22 cellular contexts compared by ENCODE assay signal in genomic region chr20:57690525-57690924, GRCh38. TPM values are rescaled to one million over a fixed set of nuclear protein-coding genes. Genes with fewer than 3 reads are reported as not detected.
DNase-seq lines count a peak whose midpoint lies in the region; ATAC-seq, FAIRE-seq and TF ChIP-seq lines count a peak whose summit lies in the region.
"Had no signal": no experiment of that assay in that cellular context is flagged by ENCODE, and none has a peak within 500 bp of the region (broad histone marks: within the 10 kb centered on the region; RNA-seq: fewer than 3 reads in every experiment).

No MANE protein-coding gene starts in this region.

- H3K79me2 ChIP-seq in K562 (ENCODE audit: control insufficient read depth, insufficient read depth, low read length) = no peaks in the 10 kb centered on the region

- no peaks in the 10 kb centered on the region for H3K36me3 Mint-ChIP-seq in glutamatergic neuron (ENCODE audit: unreplicated experiment)
- H3K36me3 Mint-ChIP-seq: IgD-negative memory B cell had no signal

- in situ Hi-C loops in Panc1 (cut with HindIII; ENCODE audit: low pct_unique_long_range_greater_than_20kb, low sequenced_read_pairs) (no loop called here), K562 (cut with MboI) (no loop called here)

- peaks cover 100% of the 10 kb centered on the region for H4K20me1 ChIP-seq in BLaER1
- peaks cover 24% of the 10 kb centered on the region for H4K20me1 ChIP-seq in K562 (replicated peaks; ENCODE audit: control insufficient read depth, insufficient read depth, low read length)

- TF ChIP-seq EP300 in K562 (IDR thresholded peaks at IDR 0.05; ENCODE audit: low read length) = no peak

- H3K4me2 ChIP-seq in BLaER1 (peak overlapping the region; percentile 81), K562 (ENCODE audit: insufficient read depth, low read length) (no peak overlapping the region)

- CTCF ChIA-PET in Panc1 (lab: Charles Lee) = no interaction called here
- CTCF ChIA-PET in K562 (lab: Yijun Ruan, JAX; ENCODE audit: low intra/inter-chr PET ratio) = no interaction called here

- peaks cover 7% of the 10 kb centered on the region for H3K27me3 Mint-ChIP-seq in glutamatergic neuron (ENCODE audit: unreplicated experiment)

- H3K9me3 Mint-ChIP-seq in glutamatergic neuron (ENCODE audit: unreplicated experiment) = peaks cover 4% of the 10 kb centered on the region
- H3K9me3 Mint-ChIP-seq: IgD-negative memory B cell had no signal

- peak overlapping the region; percentile 34 for H3K4me3 ChIP-seq in BLaER1
- no peak overlapping the region for H3K4me3 ChIP-seq in Panc1 (ENCODE audit: low read depth in 2 of 2, low read length in 2 of 2)
- H3K4me3 ChIP-seq in K562 = no peak overlapping the region
- H3K4me3 ChIP-seq in prostate gland = peak overlapping the region in 1 of 2 donors; percentile 3
- H3K4me3 ChIP-seq: GM23248, HAP-1 had no signal

- no peak for TF ChIP-seq RAD21 in K562 (CRISPR knock-in tag; conservative IDR thresholded peaks at IDR 0.05 in 1 of 2, IDR thresholded peaks at IDR 0.05 in 1 of 2)

- H3K4me3 Mint-ChIP-seq in glutamatergic neuron (ENCODE audit: unreplicated experiment) = no peak overlapping the region
- H3K4me3 Mint-ChIP-seq: IgD-negative memory B cell had no signal

- H3K9me3 ChIP-seq in BLaER1 = no peaks in the 10 kb centered on the region
- H3K9me3 ChIP-seq in Panc1 (ENCODE audit: control insufficient read depth, insufficient read depth, low read depth, low read length) = no peaks in the 10 kb centered on the region
- no peaks in the 10 kb centered on the region for H3K9me3 ChIP-seq in K562 (replicated peaks; ENCODE audit: control insufficient read depth, insufficient read depth, low read depth, low read length)
- no peaks in the 10 kb centered on the region for H3K9me3 ChIP-seq in prostate gland
- H3K9me3 ChIP-seq: HAP-1 had no signal

- BruUV-seq in Panc1 (replicated peaks; lab: Mats Ljungman, UMichigan) (no TSS peak), K562 (replicated peaks; lab: Mats Ljungman, UMichigan) (no TSS peak)

- 19% methylated on average over 14 of the region's 15 CpGs for WGBS in K562 (ENCODE audit: insufficient coverage, low coverage, missing lambda C conversion rate)
- 73% methylated on average over 15 of the region's 15 CpGs for WGBS in prostate gland

- H3K4me1 ChIP-seq in BLaER1 (peaks cover 100% of the 10 kb centered on the region), Panc1 (ENCODE audit: control insufficient read depth, insufficient read depth, low read length) (peaks cover 69% of the 10 kb centered on the region), K562 (replicated peaks in 1 of 2; ENCODE audit: control insufficient read depth in 2 of 2, insufficient read depth in 2 of 2, low read length in 2 of 2) (no peaks in the 10 kb centered on the region; a peak in 1 of 5 replicates), prostate gland (replicated peaks) (peaks cover 67% of the 10 kb centered on the region)
- H3K4me1 ChIP-seq: HAP-1 had no signal

- ATAC-seq in Panc1 (no peak), K562 (peak; percentile 31; the same call in 1 of the 3 replicates)
- ATAC-seq: SK-N-SH treated with all-trans-retinoic acid at 6 μM for 48 hours had no signal

- peak overlapping the region; percentile 17; the same call in 1 of the 2 replicates for H3K9ac ChIP-seq in BLaER1
- no peak overlapping the region for H3K9ac ChIP-seq in K562 (ENCODE audit: insufficient read depth in 1 of 2, low read depth in 2 of 2, low read length in 2 of 2)
- H3K9ac ChIP-seq: GM23248 had no signal

- H3K9me1 ChIP-seq in K562 (ENCODE audit: control insufficient read depth, insufficient read depth, low read length) = peaks cover 3% of the 10 kb centered on the region

- TF ChIP-seq POLR2A in K562 (conservative IDR thresholded peaks at IDR 0.05) (no peak), prostate gland (IDR thresholded peaks at IDR 0.05) (no peak)

- H3K27ac ChIP-seq in BLaER1 (peak overlapping the region; percentile 61), Panc1 (ENCODE audit: low read length) (0 out of 2 replicates have a peak overlapping the region, but pooled peaks have one; percentile 96), K562 (ENCODE audit: extremely low read depth, low read depth, low read length) (no peak overlapping the region), prostate gland (peak overlapping the region; percentile 98 to 99)
- H3K27ac ChIP-seq: GM23248 had no signal

- H3K27ac Mint-ChIP-seq in glutamatergic neuron (ENCODE audit: unreplicated experiment) = no peak overlapping the region
- H3K27ac Mint-ChIP-seq: IgD-negative memory B cell had no signal

- POLR2A ChIA-PET in Panc1 (lab: Charles Lee) = no interaction called here
- POLR2A ChIA-PET in K562 (lab: Yijun Ruan, JAX) = interaction anchor here (0.6 to 1.0 kb wide), 2 partner anchors 45 to 1298 kb away, joined by 3 read pairs; partner anchors contain the start of gene CSTF1

- intact Hi-C loops in Panc1 (cut with micrococcal nuclease; ENCODE audit: unreplicated experiment) = no loop called here
- intact Hi-C loops in K562 (cut with micrococcal nuclease) = no loop called here
- intact Hi-C loops in prostate gland (cut with DNase I) = no loop called here

- no peak overlapping the region for H2AFZ ChIP-seq in K562 (ENCODE audit: low read depth, low read length)
- H2AFZ ChIP-seq: GM23248 had no signal

- FAIRE-seq in K562 (lab: Jason Lieb, UNC) = no peak

- H3K27me3 ChIP-seq in BLaER1 = no peaks in the 10 kb centered on the region
- H3K27me3 ChIP-seq in Panc1 (ENCODE audit: control insufficient read depth, insufficient read depth, low read length) = no peaks in the 10 kb centered on the region
- H3K27me3 ChIP-seq in K562 (ENCODE audit: control insufficient read depth in 2 of 2, insufficient read depth in 2 of 2, low read length in 2 of 2) = peaks cover 54 to 98% of the 10 kb centered on the region in 2 experiments; a peak in 4 of 5 replicates
- H3K27me3 ChIP-seq in prostate gland (replicated peaks; ENCODE audit: insufficient read depth) = no peaks in the 10 kb centered on the region

- peaks cover 20% of the 10 kb centered on the region for H3K4me1 Mint-ChIP-seq in glutamatergic neuron (ENCODE audit: low read depth, unreplicated experiment)

- TF ChIP-seq CTCF in Panc1 (IDR thresholded peaks at IDR 0.05) (no peak), K562 (IDR thresholded peaks at IDR 0.05 in 2 of 3, conservative IDR thresholded peaks at IDR 0.05 in 1 of 3; ENCODE audit: insufficient read depth in 2 of 3, low read depth in 1 of 3, low read length in 3 of 3) (no peak), prostate gland (IDR thresholded peaks at IDR 0.05) (no peak), glutamatergic neuron (IDR thresholded peaks at IDR 0.05; ENCODE audit: partially characterized antibody, unreplicated experiment) (no peak)

- DNase-seq in Panc1 (ENCODE audit: low read depth, low spot score) (no peak), K562 (ENCODE audit: extremely low read depth in 1 of 4, low spot score in 3 of 4) (peak in 2 of 4 experiments; percentile 32 to 37), prostate gland (ENCODE audit: low spot score) (no peak), glutamatergic neuron (no peak), NCI-H2107 treated with DMSO at 0.1 percent for 48 hours (lab: John Stamatoyannopoulos, UW; ENCODE audit: unreplicated experiment) (no peak), GDM1 (lab: John Stamatoyannopoulos, UW) (no peak), NCI-H1436 (lab: John Stamatoyannopoulos, UW) (no peak)
- DNase-seq: ACHN; DMS 273 treated with DMSO at 0.1 percent for 48 hours; DND-41; GM23248; MM.1S; NCI-H1092 treated with DMSO at 0.1 percent for 48 hours; NCI-H2081; NCI-H510A; NCI-H748 treated with DMSO at 0.1 percent for 48 hours; NK-92 treated with Interleukin-12 subunit alpha and Interleukin-12 subunit beta, amount 100 ng/mL, for 24 hours; SIG-M5 had no signal

- H3K36me3 ChIP-seq in BLaER1 (no peaks in the 10 kb centered on the region; the same call in 1 of the 2 replicates), Panc1 (ENCODE audit: control insufficient read depth, insufficient read depth, low read length) (no peaks in the 10 kb centered on the region), K562 (ENCODE audit: control insufficient read depth, insufficient read depth, low read length) (no peaks in the 10 kb centered on the region), prostate gland (no peaks in the 10 kb centered on the region)
- H3K36me3 ChIP-seq: HAP-1 had no signal

TF ChIP-seq in K562, 482 proteins besides CTCF, POLR2A, EP300 and RAD21 (continues in another document):
- no peak for TF ChIP-seq FOXP1 (CRISPR knock-in tag; IDR thresholded peaks at IDR 0.05)
- no peak for TF ChIP-seq ELF4 (CRISPR knock-in tag; IDR thresholded peaks at IDR 0.05)
- no peak for TF ChIP-seq CXXC5 (CRISPR knock-in tag; IDR thresholded peaks at IDR 0.05)
- no peak for TF ChIP-seq TCFL5 (CRISPR knock-in tag; conservative IDR thresholded peaks at IDR 0.05)

RNA-seq across cellular contexts. Expression of gene PMEPA1, which starts 19.3 kb away (rescaled TPM):
- 89.8 TPM for total RNA-seq in Panc1 (2021; ENCODE audit: unreplicated experiment)
- polyA plus RNA-seq in Panc1 (2012; ENCODE audit: insufficient read length) = 103 TPM
- total RNA-seq in K562 (2011; cell fraction: chromatin; rRNA removed; ENCODE audit: low replicate concordance) = not detected in 2 replicates
- total RNA-seq in K562 (2011; cell fraction: nucleolus; rRNA removed) = not detected in 2 replicates
- total RNA-seq in K562 (2011; cell fraction: nucleoplasm; rRNA removed) = not detected in 2 replicates
- total RNA-seq in K562 (2014; rRNA removed) = not detected in 2 replicates
- not detected in 2 replicates for total RNA-seq in K562 (2014; rRNA removed; fragmentation: Illumina TruSeq; extraction: Trizol)
- not detected in 2 replicates for total RNA-seq in K562 (2015; rRNA removed; fragmentation: Illumina TruSeq; extraction: Trizol)
- total RNA-seq in K562 (2021) = 0.16 and 0.20 TPM in 2 replicates
- not detected in 2 replicates for polyA plus RNA-seq in K562 (2011; rRNA removed)
- polyA plus RNA-seq in K562 (2011; cell fraction: cytosol; rRNA removed) = not detected in 2 replicates
- not detected in 2 replicates for polyA plus RNA-seq in K562 (2011; cell fraction: nucleus; rRNA removed)
- polyA plus RNA-seq in K562 (2012) = 0.03 TPM in 1 of 2 replicates, not detected in the other
- not detected in 2 replicates for polyA plus RNA-seq in K562 (2014; fragmentation: Illumina TruSeq; extraction: Trizol)
- polyA plus RNA-seq in K562 (2014; fragmentation: Nextera tagmentation; extraction: Ambion mirVana) = not detected
- not detected in 2 replicates for polyA plus RNA-seq in K562 (2014; rRNA removed)
- not detected in 2 replicates for polyA minus RNA-seq in K562 (2011; rRNA and poly(A)+ RNA removed)
- polyA minus RNA-seq in K562 (2011; cell fraction: cytosol; rRNA and poly(A)+ RNA removed) = not detected in 2 replicates
- polyA minus RNA-seq in K562 (2011; cell fraction: nucleus; rRNA and poly(A)+ RNA removed) = not detected in 2 replicates
- total RNA-seq in prostate gland = 100 to 1,000 TPM in 1 of 2 donors, 10 to 100 TPM in 1; 96.5 to 245 TPM
- total RNA-seq in glutamatergic neuron (ENCODE audit: unreplicated experiment) = 14.4 TPM

Comparison
In these comparisons a context has a peak if more than half of its experiments do, and no peak if none do; other contexts are left out.
1. RNA of gene PMEPA1, which starts 19.3 kb away (total RNA-seq): 96.5 to 245 TPM in prostate gland, 89.8 TPM in Panc1 (single experiment) and 14.4 TPM in glutamatergic neuron (single experiment); 0.16 to 0.20 TPM in K562; every median in the first group is over 10 times any median in the second.